Comparison of ENCODE assay signal across 1 cellular context in the genomic region with DNA sequence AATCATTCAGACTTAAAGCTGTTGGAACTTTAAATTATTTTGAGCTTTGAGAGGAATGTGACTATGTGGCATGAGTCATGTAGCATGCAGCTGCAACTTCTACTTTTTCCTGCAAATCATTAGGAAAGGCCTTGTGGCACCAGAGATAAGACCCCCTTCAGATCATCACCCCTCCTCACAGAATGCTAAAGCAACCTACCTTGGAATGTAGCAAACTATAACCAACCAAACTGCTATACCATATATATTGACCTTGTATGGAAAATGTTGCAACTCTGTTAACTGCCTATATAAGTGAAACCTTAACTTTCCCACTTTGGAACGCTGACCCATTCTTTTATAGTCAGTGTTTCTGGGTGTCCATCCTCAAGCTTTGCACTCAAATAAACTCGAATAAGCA.
TF ChIP-seq lines count a peak whose summit lies in the region.

No MANE protein-coding gene starts in this region.

TF ChIP-seq in K562, 482 proteins besides CTCF, POLR2A, EP300 and RAD21 (continued from another document and continues in another):
- TF ChIP-seq, protein P1, sequence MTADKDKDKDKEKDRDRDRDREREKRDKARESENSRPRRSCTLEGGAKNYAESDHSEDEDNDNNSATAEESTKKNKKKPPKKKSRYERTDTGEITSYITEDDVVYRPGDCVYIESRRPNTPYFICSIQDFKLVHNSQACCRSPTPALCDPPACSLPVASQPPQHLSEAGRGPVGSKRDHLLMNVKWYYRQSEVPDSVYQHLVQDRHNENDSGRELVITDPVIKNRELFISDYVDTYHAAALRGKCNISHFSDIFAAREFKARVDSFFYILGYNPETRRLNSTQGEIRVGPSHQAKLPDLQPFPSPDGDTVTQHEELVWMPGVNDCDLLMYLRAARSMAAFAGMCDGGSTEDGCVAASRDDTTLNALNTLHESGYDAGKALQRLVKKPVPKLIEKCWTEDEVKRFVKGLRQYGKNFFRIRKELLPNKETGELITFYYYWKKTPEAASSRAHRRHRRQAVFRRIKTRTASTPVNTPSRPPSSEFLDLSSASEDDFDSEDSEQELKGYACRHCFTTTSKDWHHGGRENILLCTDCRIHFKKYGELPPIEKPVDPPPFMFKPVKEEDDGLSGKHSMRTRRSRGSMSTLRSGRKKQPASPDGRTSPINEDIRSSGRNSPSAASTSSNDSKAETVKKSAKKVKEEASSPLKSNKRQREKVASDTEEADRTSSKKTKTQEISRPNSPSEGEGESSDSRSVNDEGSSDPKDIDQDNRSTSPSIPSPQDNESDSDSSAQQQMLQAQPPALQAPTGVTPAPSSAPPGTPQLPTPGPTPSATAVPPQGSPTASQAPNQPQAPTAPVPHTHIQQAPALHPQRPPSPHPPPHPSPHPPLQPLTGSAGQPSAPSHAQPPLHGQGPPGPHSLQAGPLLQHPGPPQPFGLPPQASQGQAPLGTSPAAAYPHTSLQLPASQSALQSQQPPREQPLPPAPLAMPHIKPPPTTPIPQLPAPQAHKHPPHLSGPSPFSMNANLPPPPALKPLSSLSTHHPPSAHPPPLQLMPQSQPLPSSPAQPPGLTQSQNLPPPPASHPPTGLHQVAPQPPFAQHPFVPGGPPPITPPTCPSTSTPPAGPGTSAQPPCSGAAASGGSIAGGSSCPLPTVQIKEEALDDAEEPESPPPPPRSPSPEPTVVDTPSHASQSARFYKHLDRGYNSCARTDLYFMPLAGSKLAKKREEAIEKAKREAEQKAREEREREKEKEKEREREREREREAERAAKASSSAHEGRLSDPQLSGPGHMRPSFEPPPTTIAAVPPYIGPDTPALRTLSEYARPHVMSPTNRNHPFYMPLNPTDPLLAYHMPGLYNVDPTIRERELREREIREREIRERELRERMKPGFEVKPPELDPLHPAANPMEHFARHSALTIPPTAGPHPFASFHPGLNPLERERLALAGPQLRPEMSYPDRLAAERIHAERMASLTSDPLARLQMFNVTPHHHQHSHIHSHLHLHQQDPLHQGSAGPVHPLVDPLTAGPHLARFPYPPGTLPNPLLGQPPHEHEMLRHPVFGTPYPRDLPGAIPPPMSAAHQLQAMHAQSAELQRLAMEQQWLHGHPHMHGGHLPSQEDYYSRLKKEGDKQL (CRISPR knock-in tag; IDR thresholded peaks at IDR 0.05; ENCODE audit: borderline replicate concordance), result no peak
- TF ChIP-seq, protein P2, sequence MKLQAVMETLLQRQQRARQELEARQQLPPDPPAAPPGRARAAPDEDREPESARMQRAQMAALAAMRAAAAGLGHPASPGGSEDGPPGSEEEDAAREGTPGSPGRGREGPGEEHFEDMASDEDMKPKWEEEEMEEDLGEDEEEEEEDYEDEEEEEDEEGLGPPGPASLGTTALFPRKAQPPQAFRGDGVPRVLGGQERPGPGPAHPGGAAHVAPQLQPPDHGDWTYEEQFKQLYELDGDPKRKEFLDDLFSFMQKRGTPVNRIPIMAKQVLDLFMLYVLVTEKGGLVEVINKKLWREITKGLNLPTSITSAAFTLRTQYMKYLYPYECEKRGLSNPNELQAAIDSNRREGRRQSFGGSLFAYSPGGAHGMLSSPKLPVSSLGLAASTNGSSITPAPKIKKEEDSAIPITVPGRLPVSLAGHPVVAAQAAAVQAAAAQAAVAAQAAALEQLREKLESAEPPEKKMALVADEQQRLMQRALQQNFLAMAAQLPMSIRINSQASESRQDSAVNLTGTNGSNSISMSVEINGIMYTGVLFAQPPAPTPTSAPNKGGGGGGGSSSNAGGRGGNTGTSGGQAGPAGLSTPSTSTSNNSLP (IDR thresholded peaks at IDR 0.05; ENCODE audit: borderline replicate concordance, low read depth, low read length), result 0 out of 2 replicates have a peak, but pooled peaks have one; percentile 52
- TF ChIP-seq CBFA2T3 (IDR thresholded peaks at IDR 0.05) (peak; percentile 89), PURB (CRISPR knock-in tag; IDR thresholded peaks at IDR 0.05; ENCODE audit: low read depth) (no peak), ZSCAN32 (CRISPR knock-in tag; IDR thresholded peaks at IDR 0.05) (no peak), HDAC3 (IDR thresholded peaks at IDR 0.05; ENCODE audit: borderline replicate concordance, partially characterized antibody) (no peak), MEIS2 (IDR thresholded peaks at IDR 0.05; ENCODE audit: partially characterized antibody) (peak; percentile 55), POU5F1 (IDR thresholded peaks at IDR 0.05; ENCODE audit: borderline replicate concordance, low read depth, low read length, partially characterized antibody) (no peak), VEZF1 (CRISPR knock-in tag; IDR thresholded peaks at IDR 0.05) (peak; percentile 87), FOXP4 (CRISPR knock-in tag; IDR thresholded peaks at IDR 0.05; ENCODE audit: borderline replicate concordance) (no peak), SMARCC2 (IDR thresholded peaks at IDR 0.05; ENCODE audit: low read depth) (peak; percentile 86), CEBPG (CRISPR knock-in tag; IDR thresholded peaks at IDR 0.05) (no peak), CEBPG (tag; conservative IDR thresholded peaks at IDR 0.05 in 1 of 2, IDR thresholded peaks at IDR 0.05 in 1 of 2) (peak in 1 of 2 experiments; percentile 45; a peak in 2 of 4 replicates), SMAD2 (IDR thresholded peaks at IDR 0.05; ENCODE audit: low read depth, low read length) (no peak), HMBOX1 (IDR thresholded peaks at IDR 0.05) (0 out of 2 replicates have a peak, but pooled peaks have one; percentile 19), POLR3A (IDR thresholded peaks at IDR 0.05; ENCODE audit: borderline replicate concordance, extremely low read depth, insufficient read depth, insufficient read length) (no peak), BRCA1 (IDR thresholded peaks at IDR 0.05) (no peak), BRCA1 (CRISPR knock-in tag; IDR thresholded peaks at IDR 0.05) (no peak), TRIM24 (IDR thresholded peaks at IDR 0.05) (peak; percentile 68 to 80), HNRNPK (IDR thresholded peaks at IDR 0.05; ENCODE audit: low read depth, low read length, poor library complexity, severe bottlenecking) (no peak), RNF2 (IDR thresholded peaks at IDR 0.05) (peak; percentile 32; the same call in 1 of the 2 replicates), ZNF311 (CRISPR knock-in tag; IDR thresholded peaks at IDR 0.05) (no peak), CHAMP1 (IDR thresholded peaks at IDR 0.05) (0 out of 2 replicates have a peak, but pooled peaks have one; percentile 34), TSC22D4 (tag; IDR thresholded peaks at IDR 0.05) (no peak), ZKSCAN3 (CRISPR knock-in tag; IDR thresholded peaks at IDR 0.05) (no peak), CBFA2T2 (conservative IDR thresholded peaks at IDR 0.05) (peak; percentile 81), PBX2 (CRISPR knock-in tag; IDR thresholded peaks at IDR 0.05; ENCODE audit: low read depth) (no peak), PBX2 (tag; conservative IDR thresholded peaks at IDR 0.05; ENCODE audit: low read depth) (peak; percentile 54; the same call in 1 of the 2 replicates), POLR2AphosphoS5 (IDR thresholded peaks at IDR 0.05; ENCODE audit: control insufficient read depth, insufficient read depth, low read depth, low read length) (peak; percentile 40; the same call in 1 of the 2 replicates)
- TF ChIP-seq, protein P3, sequence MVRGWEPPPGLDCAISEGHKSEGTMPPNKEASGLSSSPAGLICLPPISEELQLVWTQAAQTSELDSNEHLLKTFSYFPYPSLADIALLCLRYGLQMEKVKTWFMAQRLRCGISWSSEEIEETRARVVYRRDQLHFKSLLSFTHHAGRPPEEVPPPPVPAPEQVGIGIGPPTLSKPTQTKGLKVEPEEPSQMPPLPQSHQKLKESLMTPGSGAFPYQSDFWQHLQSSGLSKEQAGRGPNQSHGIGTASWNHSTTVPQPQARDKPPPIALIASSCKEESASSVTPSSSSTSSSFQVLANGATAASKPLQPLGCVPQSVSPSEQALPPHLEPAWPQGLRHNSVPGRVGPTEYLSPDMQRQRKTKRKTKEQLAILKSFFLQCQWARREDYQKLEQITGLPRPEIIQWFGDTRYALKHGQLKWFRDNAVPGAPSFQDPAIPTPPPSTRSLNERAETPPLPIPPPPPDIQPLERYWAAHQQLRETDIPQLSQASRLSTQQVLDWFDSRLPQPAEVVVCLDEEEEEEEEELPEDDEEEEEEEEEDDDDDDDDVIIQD (CRISPR knock-in tag; IDR thresholded peaks at IDR 0.05), result no peak
- TF ChIP-seq, protein P4, sequence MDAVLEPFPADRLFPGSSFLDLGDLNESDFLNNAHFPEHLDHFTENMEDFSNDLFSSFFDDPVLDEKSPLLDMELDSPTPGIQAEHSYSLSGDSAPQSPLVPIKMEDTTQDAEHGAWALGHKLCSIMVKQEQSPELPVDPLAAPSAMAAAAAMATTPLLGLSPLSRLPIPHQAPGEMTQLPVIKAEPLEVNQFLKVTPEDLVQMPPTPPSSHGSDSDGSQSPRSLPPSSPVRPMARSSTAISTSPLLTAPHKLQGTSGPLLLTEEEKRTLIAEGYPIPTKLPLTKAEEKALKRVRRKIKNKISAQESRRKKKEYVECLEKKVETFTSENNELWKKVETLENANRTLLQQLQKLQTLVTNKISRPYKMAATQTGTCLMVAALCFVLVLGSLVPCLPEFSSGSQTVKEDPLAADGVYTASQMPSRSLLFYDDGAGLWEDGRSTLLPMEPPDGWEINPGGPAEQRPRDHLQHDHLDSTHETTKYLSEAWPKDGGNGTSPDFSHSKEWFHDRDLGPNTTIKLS (IDR thresholded peaks at IDR 0.05; ENCODE audit: borderline replicate concordance, low read depth), result peak; percentile 61; the same call in 1 of the 2 replicates
- TF ChIP-seq, protein P5, sequence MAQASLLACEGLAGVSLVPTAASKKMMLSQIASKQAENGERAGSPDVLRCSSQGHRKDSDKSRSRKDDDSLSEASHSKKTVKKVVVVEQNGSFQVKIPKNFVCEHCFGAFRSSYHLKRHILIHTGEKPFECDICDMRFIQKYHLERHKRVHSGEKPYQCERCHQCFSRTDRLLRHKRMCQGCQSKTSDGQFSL (CRISPR knock-in tag; IDR thresholded peaks at IDR 0.05), result no peak
- TF ChIP-seq, protein P5 (tag; IDR thresholded peaks at IDR 0.05), result no peak
